In the genomic region with DNA sequence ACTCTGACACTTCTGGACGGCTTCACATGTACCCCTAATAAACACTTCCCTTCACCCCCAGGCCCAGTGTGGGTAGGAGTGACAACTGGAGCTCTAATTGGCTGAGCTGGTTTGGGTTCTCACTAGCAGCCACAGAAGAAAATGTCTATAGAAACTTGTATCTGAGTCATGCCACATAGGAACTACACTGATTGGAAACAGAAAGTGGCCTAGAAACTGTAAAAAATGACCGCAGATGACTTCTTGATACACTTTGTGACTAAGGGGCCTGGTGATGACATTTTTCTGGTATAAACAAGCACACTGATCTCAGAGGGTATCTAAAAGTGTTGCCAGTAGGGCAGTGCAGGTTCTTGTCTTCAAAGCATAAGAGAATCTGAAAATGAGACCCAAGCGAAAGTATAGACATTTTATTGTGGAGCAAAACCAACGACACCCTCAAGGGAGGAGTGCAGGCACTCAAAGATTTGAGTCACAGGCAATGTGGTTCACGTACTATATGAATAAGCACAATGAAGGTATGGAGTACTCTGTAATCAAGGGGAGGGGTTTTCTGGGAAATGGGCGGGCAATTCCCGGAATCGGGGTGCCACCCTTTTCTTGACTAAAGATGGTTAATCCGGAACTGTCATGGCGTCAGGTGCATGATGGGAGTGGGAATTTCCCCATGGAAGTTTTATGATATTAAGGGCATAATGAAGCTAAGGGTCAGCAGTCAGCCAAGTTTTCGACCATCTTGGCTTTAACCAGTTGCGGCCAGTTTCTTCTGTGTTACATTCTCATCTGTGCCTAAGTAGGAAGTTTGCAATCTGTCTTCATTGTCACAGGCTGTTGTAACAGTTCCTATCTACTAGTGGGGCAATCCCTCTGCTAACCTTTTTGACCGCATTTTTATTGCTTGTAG, we compare ENCODE assay signal across 8 cellular contexts. TPM values are rescaled to one million over a fixed set of nuclear protein-coding genes. Genes with fewer than 3 reads are reported as not detected.
DNase-seq lines count a peak whose midpoint lies in the region; ATAC-seq and TF ChIP-seq lines count a peak whose summit lies in the region.

A gene with protein sequence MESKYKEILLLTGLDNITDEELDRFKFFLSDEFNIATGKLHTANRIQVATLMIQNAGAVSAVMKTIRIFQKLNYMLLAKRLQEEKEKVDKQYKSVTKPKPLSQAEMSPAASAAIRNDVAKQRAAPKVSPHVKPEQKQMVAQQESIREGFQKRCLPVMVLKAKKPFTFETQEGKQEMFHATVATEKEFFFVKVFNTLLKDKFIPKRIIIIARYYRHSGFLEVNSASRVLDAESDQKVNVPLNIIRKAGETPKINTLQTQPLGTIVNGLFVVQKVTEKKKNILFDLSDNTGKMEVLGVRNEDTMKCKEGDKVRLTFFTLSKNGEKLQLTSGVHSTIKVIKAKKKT (minus strand): TSS at position 14 of the 904 bp plus-strand sequence. CDS start 3,267 bp downstream, outside the sequence.

- H3K79me2 ChIP-seq in SU-DHL-6 (ENCODE audit: insufficient read depth, low read length): peaks cover 46% of the 10 kb centered on the region

- peak within 1 kb of the TSS; percentile 98 for H3K4me2 ChIP-seq in SU-DHL-6 (ENCODE audit: low read depth, low read length, poor library complexity, severe bottlenecking)

- CTCF ChIA-PET in Caco-2 (lab: Charles Lee): no interaction called here
- CTCF ChIA-PET in HEK293T (lab: Yijun Ruan, JAX): no interaction called here

- H2AFZ ChIP-seq in SU-DHL-6 (ENCODE audit: low read depth, low read length, severe bottlenecking): peak within 1 kb of the TSS; percentile 90

- intact Hi-C loops in spleen (cut with DNase I; ENCODE audit: low total_unique reads) (no loop called here), head of caudate nucleus (cut with DNase I) (loop anchor here (10.0 kb wide), 1 partner anchor 872 kb away; no protein-coding TSS in a partner anchor), Caco-2 (cut with micrococcal nuclease; ENCODE audit: unreplicated experiment) (no loop called here)

- peak within 1 kb of the TSS; percentile 94 for H3K27ac Mint-ChIP-seq in activated naive CD4-positive, alpha-beta T cell treated with anti-CD3 and anti-CD28 coated beads, Interleukin-2, amount 50 U/mL, for 24 hours
- H3K27ac Mint-ChIP-seq in Caco-2 (ENCODE audit: unreplicated experiment): no peak within 1 kb of the TSS

- H3K27me3 ChIP-seq in SU-DHL-6 (ENCODE audit: low read length) (no peaks in the 10 kb centered on the region), spleen (replicated peaks in 1 of 7) (no peaks in the 10 kb centered on the region), Caco-2 (replicated peaks; ENCODE audit: control insufficient read depth, insufficient read depth, low read length) (0 out of 2 replicates have a peak, but pooled peaks cover 1% of the 10 kb centered on the region)

- H3K27me3 Mint-ChIP-seq in activated naive CD4-positive, alpha-beta T cell treated with anti-CD3 and anti-CD28 coated beads, Interleukin-2, amount 50 U/mL, for 24 hours: peaks cover 1% of the 10 kb centered on the region
- peaks cover 16% of the 10 kb centered on the region for H3K27me3 Mint-ChIP-seq in Caco-2 (ENCODE audit: insufficient read depth, unreplicated experiment)

- BruUV-seq in Caco-2 (replicated peaks; lab: Mats Ljungman, UMichigan): no TSS peak

- H3K9me3 Mint-ChIP-seq in activated naive CD4-positive, alpha-beta T cell treated with anti-CD3 and anti-CD28 coated beads, Interleukin-2, amount 50 U/mL, for 24 hours: no peaks in the 10 kb centered on the region
- H3K9me3 Mint-ChIP-seq in Caco-2 (ENCODE audit: unreplicated experiment): no peaks in the 10 kb centered on the region

- no peaks in the 10 kb centered on the region for H3K36me3 Mint-ChIP-seq in activated naive CD4-positive, alpha-beta T cell treated with anti-CD3 and anti-CD28 coated beads, Interleukin-2, amount 50 U/mL, for 24 hours
- no peaks in the 10 kb centered on the region for H3K36me3 Mint-ChIP-seq in Caco-2 (ENCODE audit: insufficient read depth, unreplicated experiment)

- peak in 1 of 3 donors; percentile 72 for TF ChIP-seq POLR2A in spleen (IDR thresholded peaks at IDR 0.05)

- H3K27ac ChIP-seq in SU-DHL-6 (ENCODE audit: low read depth, low read length): peak within 1 kb of the TSS; percentile 100
- H3K27ac ChIP-seq in spleen: peak within 1 kb of the TSS; percentile 24 to 94 (median 93)

- H3K9me3 ChIP-seq in SU-DHL-6 (ENCODE audit: insufficient read depth, low read length): no peaks in the 10 kb centered on the region
- no peaks in the 10 kb centered on the region for H3K9me3 ChIP-seq in spleen
- H3K9me3 ChIP-seq in Caco-2: no peaks in the 10 kb centered on the region

- DNase-seq in spleen (peak; percentile 85), head of caudate nucleus (no peak), Caco-2 (no peak), HEK293T (ENCODE audit: extremely low spot score) (no peak)

- peaks cover 3 to 66% (median 26%) of the 10 kb centered on the region in 6 donors for H3K4me1 ChIP-seq in spleen
- no peaks in the 10 kb centered on the region for H3K4me1 ChIP-seq in Caco-2

- H3K9ac ChIP-seq in SU-DHL-6 (ENCODE audit: low read length): peak within 1 kb of the TSS; percentile 83

- peaks cover 44% of the 10 kb centered on the region for H3F3A ChIP-seq in SU-DHL-6 (ENCODE audit: insufficient read depth)

- H3K9me2 ChIP-seq in SU-DHL-6 (replicated peaks; ENCODE audit: insufficient read depth, low read length): no peaks in the 10 kb centered on the region

- WGBS in spleen, 5 donors: 37 to 61% (median 49%) methylated on average over 13 of the region's 13 CpGs

- ATAC-seq in GM19035 (IDR thresholded peaks at IDR 0.05; ENCODE audit: unreplicated experiment) (peak; percentile 85), HG03064 (IDR thresholded peaks at IDR 0.05; ENCODE audit: low read depth, unreplicated experiment) (peak; percentile 92)

- no peak for TF ChIP-seq CTCF in SU-DHL-6 (IDR thresholded peaks at IDR 0.05; ENCODE audit: insufficient read depth, low read length, poor library complexity, severe bottlenecking)
- no peak for TF ChIP-seq CTCF in spleen (IDR thresholded peaks at IDR 0.05 in 8 of 11, conservative IDR thresholded peaks at IDR 0.05 in 3 of 11)
- no peak for TF ChIP-seq CTCF in Caco-2 (IDR thresholded peaks at IDR 0.05; ENCODE audit: insufficient read depth in 1 of 2, low read depth in 1 of 2, low read length in 1 of 2, severe bottlenecking in 1 of 2, unreplicated experiment in 1 of 2)

- H3K4me1 Mint-ChIP-seq in activated naive CD4-positive, alpha-beta T cell treated with anti-CD3 and anti-CD28 coated beads, Interleukin-2, amount 50 U/mL, for 24 hours: peaks cover 20% of the 10 kb centered on the region
- H3K4me1 Mint-ChIP-seq in Caco-2 (ENCODE audit: low read depth, unreplicated experiment): no peaks in the 10 kb centered on the region

- H3K4me3 Mint-ChIP-seq in activated naive CD4-positive, alpha-beta T cell treated with anti-CD3 and anti-CD28 coated beads, Interleukin-2, amount 50 U/mL, for 24 hours: peak within 1 kb of the TSS; percentile 50
- no peak within 1 kb of the TSS for H3K4me3 Mint-ChIP-seq in Caco-2 (ENCODE audit: unreplicated experiment)

- H3K36me3 ChIP-seq in SU-DHL-6 (ENCODE audit: low read length): no peaks in the 10 kb centered on the region
- peaks cover 0 to 13% (median 0%) of the 10 kb centered on the region in 6 donors for H3K36me3 ChIP-seq in spleen
- no peaks in the 10 kb centered on the region for H3K36me3 ChIP-seq in Caco-2 (ENCODE audit: control insufficient read depth, insufficient read depth, low read length)

- H3K4me3 ChIP-seq in SU-DHL-6 (ENCODE audit: insufficient read depth, low read length, poor library complexity, severe bottlenecking): peak within 1 kb of the TSS; percentile 92
- peak within 1 kb of the TSS; percentile 19 to 67 (median 36) for H3K4me3 ChIP-seq in spleen
- no peak within 1 kb of the TSS for H3K4me3 ChIP-seq in Caco-2 (ENCODE audit: low read depth, low read length)

- no peaks in the 10 kb centered on the region for H4K20me1 ChIP-seq in SU-DHL-6 (ENCODE audit: low read depth, low read length)

- POLR2A ChIA-PET in Caco-2 (lab: Charles Lee) (no interaction called here), HEK293T (lab: Yijun Ruan, JAX) (no interaction called here)

TF ChIP-seq in HEK293T, 16 proteins besides CTCF, POLR2A, EP300 and RAD21:
- TF ChIP-seq LEF1 (IDR thresholded peaks at IDR 0.05; ENCODE audit: borderline replicate concordance) (no peak), L3MBTL2 (conservative IDR thresholded peaks at IDR 0.05) (no peak), SP1 (IDR thresholded peaks at IDR 0.05) (no peak), CTBP1 (IDR thresholded peaks at IDR 0.05; ENCODE audit: borderline replicate concordance) (no peak), FOXM1 (IDR thresholded peaks at IDR 0.05; ENCODE audit: borderline replicate concordance) (no peak), ZNF384 (IDR thresholded peaks at IDR 0.05) (no peak), SUZ12 (IDR thresholded peaks at IDR 0.05) (no peak), NFRKB (IDR thresholded peaks at IDR 0.05) (no peak), ARNT (IDR thresholded peaks at IDR 0.05) (no peak), FOXA1 (IDR thresholded peaks at IDR 0.05) (no peak), FOXK2 (IDR thresholded peaks at IDR 0.05) (no peak), HDGF (IDR thresholded peaks at IDR 0.05; ENCODE audit: borderline replicate concordance) (no peak), TARDBP (IDR thresholded peaks at IDR 0.05) (no peak), BHLHE40 (IDR thresholded peaks at IDR 0.05; ENCODE audit: borderline replicate concordance) (no peak), ELF4 (IDR thresholded peaks at IDR 0.05) (no peak)
- TF ChIP-seq, protein P1, sequence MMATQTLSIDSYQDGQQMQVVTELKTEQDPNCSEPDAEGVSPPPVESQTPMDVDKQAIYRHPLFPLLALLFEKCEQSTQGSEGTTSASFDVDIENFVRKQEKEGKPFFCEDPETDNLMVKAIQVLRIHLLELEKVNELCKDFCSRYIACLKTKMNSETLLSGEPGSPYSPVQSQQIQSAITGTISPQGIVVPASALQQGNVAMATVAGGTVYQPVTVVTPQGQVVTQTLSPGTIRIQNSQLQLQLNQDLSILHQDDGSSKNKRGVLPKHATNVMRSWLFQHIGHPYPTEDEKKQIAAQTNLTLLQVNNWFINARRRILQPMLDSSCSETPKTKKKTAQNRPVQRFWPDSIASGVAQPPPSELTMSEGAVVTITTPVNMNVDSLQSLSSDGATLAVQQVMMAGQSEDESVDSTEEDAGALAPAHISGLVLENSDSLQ (IDR thresholded peaks at IDR 0.05): no peak

RNA-seq across cellular contexts. Expression of the gene that starts here (rescaled TPM):
- total RNA-seq in spleen: 10 to 100 TPM; 29.3 to 73.9 (median 42.6) TPM
- 10 to 100 TPM; 26.2 to 57.8 (median 33.4) TPM for polyA plus RNA-seq in spleen
- total RNA-seq in Caco-2 (2022): not detected in 2 replicates

Comparison
In these comparisons a context has a peak if more than half of its experiments do, and no peak if none do; other contexts are left out.
1. RNA of the gene that starts here (total RNA-seq): 29.3 to 73.9 TPM in spleen; not detected in Caco-2; every median in the first group is over 10 times any median in the second.